Comparison of ENCODE assay signal across 1 cellular context in the genomic region with DNA sequence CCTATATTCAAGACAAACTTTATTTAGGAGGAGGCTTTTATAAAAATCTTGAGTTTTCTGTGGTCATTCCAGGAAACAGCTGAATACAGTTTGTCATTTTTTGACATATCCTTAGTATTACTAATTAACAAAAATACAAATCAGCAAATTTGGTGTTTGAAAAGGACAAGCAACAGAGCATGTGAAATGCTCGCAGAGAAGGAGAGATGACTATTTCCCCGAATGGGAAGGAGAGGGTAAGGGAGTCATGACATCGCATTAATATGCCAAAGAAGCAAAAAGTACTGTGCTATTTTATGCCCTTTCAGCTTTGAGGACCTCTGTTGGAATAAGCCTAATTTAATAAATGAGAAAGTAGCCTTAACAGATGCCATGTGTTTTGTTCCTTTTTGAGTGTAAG.
A peak's percentile ranks its signal among the peaks of the same experiment; 100 is the strongest.
TF ChIP-seq lines count a peak whose summit lies in the region.

No MANE protein-coding gene starts in this region.

TF ChIP-seq in K562, 482 proteins besides CTCF, POLR2A, EP300 and RAD21 (continued from another document):
- TF ChIP-seq, protein P1, sequence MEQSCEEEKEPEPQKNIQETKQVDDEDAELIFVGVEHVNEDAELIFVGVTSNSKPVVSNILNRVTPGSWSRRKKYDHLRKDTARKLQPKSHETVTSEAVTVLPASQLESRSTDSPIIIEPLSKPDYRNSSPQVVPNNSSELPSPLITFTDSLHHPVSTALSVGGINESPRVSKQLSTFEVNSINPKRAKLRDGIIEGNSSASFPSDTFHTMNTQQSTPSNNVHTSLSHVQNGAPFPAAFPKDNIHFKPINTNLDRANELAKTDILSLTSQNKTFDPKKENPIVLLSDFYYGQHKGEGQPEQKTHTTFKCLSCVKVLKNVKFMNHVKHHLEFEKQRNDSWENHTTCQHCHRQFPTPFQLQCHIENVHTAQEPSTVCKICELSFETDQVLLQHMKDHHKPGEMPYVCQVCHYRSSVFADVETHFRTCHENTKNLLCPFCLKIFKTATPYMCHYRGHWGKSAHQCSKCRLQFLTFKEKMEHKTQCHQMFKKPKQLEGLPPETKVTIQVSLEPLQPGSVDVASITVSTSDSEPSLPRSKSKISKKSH (CRISPR knock-in tag; IDR thresholded peaks at IDR 0.05), result no peak
- no peak for TF ChIP-seq ASH1L (IDR thresholded peaks at IDR 0.05; ENCODE audit: borderline replicate concordance, low read depth, partially characterized antibody)
- no peak for TF ChIP-seq PHF21A (IDR thresholded peaks at IDR 0.05; ENCODE audit: borderline replicate concordance, low read depth)
- no peak for TF ChIP-seq GTF2A2 (tag; IDR thresholded peaks at IDR 0.05)
- no peak for TF ChIP-seq ZNF121 (CRISPR knock-in tag; conservative IDR thresholded peaks at IDR 0.05)
- TF ChIP-seq, protein P2, sequence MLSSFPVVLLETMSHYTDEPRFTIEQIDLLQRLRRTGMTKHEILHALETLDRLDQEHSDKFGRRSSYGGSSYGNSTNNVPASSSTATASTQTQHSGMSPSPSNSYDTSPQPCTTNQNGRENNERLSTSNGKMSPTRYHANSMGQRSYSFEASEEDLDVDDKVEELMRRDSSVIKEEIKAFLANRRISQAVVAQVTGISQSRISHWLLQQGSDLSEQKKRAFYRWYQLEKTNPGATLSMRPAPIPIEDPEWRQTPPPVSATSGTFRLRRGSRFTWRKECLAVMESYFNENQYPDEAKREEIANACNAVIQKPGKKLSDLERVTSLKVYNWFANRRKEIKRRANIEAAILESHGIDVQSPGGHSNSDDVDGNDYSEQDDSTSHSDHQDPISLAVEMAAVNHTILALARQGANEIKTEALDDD (IDR thresholded peaks at IDR 0.05), result peak; percentile 21
- no peak for TF ChIP-seq EGR1 (conservative IDR thresholded peaks at IDR 0.05)
- peak; percentile 51; the same call in 1 of the 2 replicates for TF ChIP-seq MAFF (IDR thresholded peaks at IDR 0.05; ENCODE audit: low read length)
- TF ChIP-seq MIER1 (IDR thresholded peaks at IDR 0.05; ENCODE audit: low read depth), result no peak
